ENCODE assay signal across 26 cellular contexts in the genomic region with DNA sequence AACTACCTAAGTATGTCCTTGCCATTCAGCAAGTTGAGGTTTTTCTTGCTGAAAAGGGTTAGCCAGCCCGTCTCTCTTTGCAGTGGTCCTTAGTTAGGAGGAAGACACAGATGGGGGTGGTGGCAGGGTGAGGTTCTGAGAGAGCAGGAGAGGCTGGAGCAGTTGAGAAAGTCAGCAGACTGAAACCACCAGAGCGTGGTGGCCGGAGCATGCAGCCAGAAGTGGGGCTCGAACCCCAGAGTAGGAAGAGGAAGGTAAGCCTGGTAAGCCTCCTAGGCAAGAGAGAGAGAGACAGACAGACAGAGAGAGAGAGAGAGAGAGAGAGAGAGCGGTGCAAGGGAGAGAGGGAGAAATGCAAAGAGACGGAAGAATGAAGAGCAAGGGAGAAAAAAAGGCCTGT. TPM values are rescaled to one million over a fixed set of nuclear protein-coding genes. Genes with fewer than 3 reads are reported as not detected.
"Had no signal": no experiment of that assay in that cellular context is flagged by ENCODE, and none has a peak within 500 bp of the region (broad histone marks: within the 10 kb centered on the region; RNA-seq: fewer than 3 reads in every experiment).

No MANE protein-coding gene starts in this region.

- H3K36me3 Mint-ChIP-seq: mesothelial cell of epicardium, naive B cell had no signal

- H3K4me3 ChIP-seq: coronary artery, dorsolateral prefrontal cortex, esophagus squamous epithelium, gastrocnemius medialis, heart left ventricle, left lung, lower lobe of right lung, mucosa of descending colon had no signal

- H3K27ac Mint-ChIP-seq: mesothelial cell of epicardium, naive B cell had no signal

- H3K27me3 ChIP-seq: gastrocnemius medialis had no signal

- H3K4me3 Mint-ChIP-seq: mesothelial cell of epicardium, naive B cell had no signal

- H3K27ac ChIP-seq: coronary artery, dorsolateral prefrontal cortex, epithelial cell of prostate, esophagus squamous epithelium, gastrocnemius medialis, heart left ventricle, left lung, lower lobe of right lung had no signal

- DNase-seq: dermis blood vessel endothelial cell; dorsolateral prefrontal cortex; effector CD4-positive, alpha-beta T cell; effector memory CD4-positive, alpha-beta T cell; erythroblast; esophagus squamous epithelium; foreskin fibroblast; foreskin melanocyte; gastrocnemius medialis; hippocampal formation; left cardiac atrium; left ventricle myocardium superior; lower lobe of right lung; mesenchymal stem cell; mucosa of descending colon; naive B cell had no signal

- H3K36me3 ChIP-seq: esophagus squamous epithelium, gastrocnemius medialis, heart left ventricle, left lung, lower lobe of right lung had no signal

- ATAC-seq: esophagus mucosa, gastrocnemius medialis, heart left ventricle, left cardiac atrium, left lung, left ventricle myocardium superior, lower lobe of right lung, mucosa of descending colon had no signal

- H3K9me3 ChIP-seq: esophagus squamous epithelium, gastrocnemius medialis, heart left ventricle, left lung, lower lobe of right lung, mucosa of descending colon had no signal

- H3K4me1 ChIP-seq: left lung, lower lobe of right lung had no signal

- H3K9me3 Mint-ChIP-seq: mesothelial cell of epicardium, naive B cell had no signal

RNA-seq across cellular contexts. Expression of gene SCN4B, which starts 9.2 kb away (rescaled TPM):
- total RNA-seq: dermis blood vessel endothelial cell, lung microvascular endothelial cell, myocyte had no signal

RNA-seq across cellular contexts. Expression of gene SCN2B, which starts 14.7 kb away (rescaled TPM):
- total RNA-seq: glomerular endothelial cell, lung microvascular endothelial cell, mesenteric fat pad, myocyte had no signal
